9 cellular contexts compared by ENCODE assay signal in genomic region chrX:11768039-11768438, GRCh38. TPM values are rescaled to one million over a fixed set of nuclear protein-coding genes. Genes with fewer than 3 reads are reported as not detected.
DNase-seq lines count a peak whose midpoint lies in the region; ATAC-seq and TF ChIP-seq lines count a peak whose summit lies in the region.
"Had no signal": no experiment of that assay in that cellular context is flagged by ENCODE, and none has a peak within 500 bp of the region (broad histone marks: within the 10 kb centered on the region; RNA-seq: fewer than 3 reads in every experiment).

No MANE protein-coding gene starts in this region.

- no peaks in the 10 kb centered on the region for H3K9me3 ChIP-seq in mucosa of descending colon
- H3K9me3 ChIP-seq: A549 had no signal

- peak; percentile 18 to 44 for ATAC-seq in activated CD4-positive, CD25-positive, alpha-beta regulatory T cell treated with anti-CD3 and anti-CD28 coated beads, Interleukin-2, amount 50 U/mL, for 24 hours
- ATAC-seq in GM21786 (IDR thresholded peaks at IDR 0.05; ENCODE audit: unreplicated experiment): peak; percentile 49
- peak; percentile 55 for ATAC-seq in HG03565 (IDR thresholded peaks at IDR 0.05; ENCODE audit: unreplicated experiment)
- ATAC-seq in mucosa of descending colon: peak; percentile 38
- ATAC-seq: A549 had no signal

- no peak for DNase-seq in activated CD4-positive, CD25-positive, alpha-beta regulatory T cell treated with anti-CD3 and anti-CD28 coated beads, Interleukin-2, amount 50 U/mL, for 72 hours
- DNase-seq in mucosa of descending colon (no peak), cortex of kidney (lab: John Stamatoyannopoulos, UW) (no peak), GM13976 (ENCODE audit: low spot score) (no peak), LoVo (ENCODE audit: low spot score) (no peak)

- H3K36me3 ChIP-seq in mucosa of descending colon (ENCODE audit: low read depth): no peaks in the 10 kb centered on the region

- in situ Hi-C loops in GM13976 (cut with MboI; ENCODE audit: low sequenced_read_pairs, unreplicated experiment): no loop called here

- no peak for TF ChIP-seq CTCF in mucosa of descending colon (IDR thresholded peaks at IDR 0.05)
- TF ChIP-seq CTCF in GM13976 (IDR thresholded peaks at IDR 0.05; ENCODE audit: borderline replicate concordance, control extremely low read depth, extremely low read depth, insufficient read depth, missing control alignments): no peak

- H3K4me1 ChIP-seq in mucosa of descending colon (ENCODE audit: low read depth): no peaks in the 10 kb centered on the region
- H3K4me1 ChIP-seq: A549 had no signal

- H3K4me3 ChIP-seq in mucosa of descending colon: no peak overlapping the region
- H3K4me3 ChIP-seq: A549 had no signal

- intact Hi-C loops in mucosa of descending colon (cut with DNase I, micrococcal nuclease): no loop called here

RNA-seq across cellular contexts. Expression of gene MSL3, which starts 10.0 kb away (rescaled TPM):
- 10 to 100 TPM; 17.2 to 25.3 (median 19.5) TPM for total RNA-seq in mucosa of descending colon
